1 cellular context compared by ENCODE assay signal in the genomic region with DNA sequence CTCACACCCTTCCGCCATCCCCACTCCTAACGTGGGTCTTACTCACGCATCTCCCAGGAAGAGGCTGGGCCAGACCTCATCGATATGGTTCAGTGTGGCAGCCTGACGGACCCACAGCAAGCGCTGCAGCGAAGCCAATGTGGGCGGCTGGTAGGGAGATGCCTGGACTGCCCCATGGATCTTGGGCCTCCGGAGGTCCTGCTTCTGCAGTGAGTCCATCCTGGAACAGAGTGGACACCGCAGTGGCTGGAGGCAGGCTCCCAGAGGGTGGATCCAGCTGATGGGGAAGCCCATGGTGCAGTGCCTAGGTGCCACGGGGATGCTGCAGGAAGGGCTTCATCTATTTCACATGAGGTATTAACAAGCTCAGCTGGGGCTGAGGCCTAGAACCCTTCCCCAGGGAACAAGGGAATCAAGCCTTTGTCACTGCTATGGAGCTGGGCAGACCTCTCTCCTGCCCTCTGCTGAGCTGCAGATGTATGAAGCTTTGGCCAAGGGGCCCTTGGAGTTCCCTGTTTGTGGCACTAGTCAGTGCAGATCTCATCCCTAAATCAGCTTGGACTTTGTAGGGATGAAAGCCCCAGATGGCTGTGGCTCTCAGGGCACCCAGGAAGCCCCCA.
TF ChIP-seq lines count a peak whose summit lies in the region.

No MANE protein-coding gene starts in this region.

TF ChIP-seq in HCT116, 20 proteins besides CTCF, POLR2A, EP300 and RAD21 (continued from another document):
- TF ChIP-seq SP1 (IDR thresholded peaks at IDR 0.05; ENCODE audit: low read depth), result no peak
- no peak for TF ChIP-seq TCF7L2 (IDR thresholded peaks at IDR 0.05; ENCODE audit: borderline replicate concordance, extremely low read depth, insufficient read depth, insufficient read length)
- no peak for TF ChIP-seq EZH2 (IDR thresholded peaks at IDR 0.05)
